ENCODE assay signal across 30 cellular contexts in genomic region chr6:106281088-106281487, GRCh38. TPM values are rescaled to one million over a fixed set of nuclear protein-coding genes. Genes with fewer than 3 reads are reported as not detected.
DNase-seq lines count a peak whose midpoint lies in the region; ATAC-seq and FAIRE-seq lines count a peak whose summit lies in the region.
"Had no signal": no experiment of that assay in that cellular context is flagged by ENCODE, and none has a peak within 500 bp of the region (broad histone marks: within the 10 kb centered on the region; RNA-seq: fewer than 3 reads in every experiment).

No MANE protein-coding gene starts in this region.

- peak; percentile 31 for FAIRE-seq in GM19239 (lab: Jason Lieb, UNC)
- FAIRE-seq: frontal cortex had no signal

- DNase-seq in COLO829 (ENCODE audit: low spot score) (peak; percentile 15), GM19239 (ENCODE audit: insufficient read length, low spot score) (no peak), RPMI7951 (ENCODE audit: low read depth) (peak; percentile 11), foreskin melanocyte (peak; percentile 67), NCI-H187 treated with DMSO at 0.1 percent for 48 hours (lab: John Stamatoyannopoulos, UW) (no peak)
- no peak for DNase-seq in NK-92 treated with Interleukin-12 subunit alpha and Interleukin-12 subunit beta, amount 100 ng/mL, for 24 hours (lab: John Stamatoyannopoulos, UW)
- DNase-seq: ACHN; activated CD4-positive, alpha-beta T cell treated with anti-CD3 and anti-CD28 coated beads for 1 hour; activated CD8-positive, alpha-beta T cell treated with anti-CD3 and anti-CD28 coated beads, Interleukin-2, amount 10 ng/mL, durations not matched to agents 7 days and 5 days; activated gamma-delta T cell; activated T-cell treated with anti-CD3 and anti-CD28 coated beads for 4 hours; caudate nucleus; COR-L47; cortex of kidney; DMS79; effector memory CD8-positive, alpha-beta T cell; H9; NCI-H1092; NCI-H187; NCI-H526; Peyer's patch; right cardiac atrium; stimulated activated CD4-positive, alpha-beta T cell treated with anti-CD3 and anti-CD28 coated beads, Interleukin-12 subunit alpha, Interleukin-12 subunit beta, amount 100 ng/mL, for 4 hours; stimulated activated CD4-positive, alpha-beta T cell treated with anti-CD3 and anti-CD28 coated beads, Interleukin-4, amount 100 ng/mL, for 4 hours; stimulated activated naive B cell treated with anti-CD40 and anti-IgM and Interleukin-4, amounts not matched to agents 10 μg/mL and 1 μg/mL and 100 μg/mL, for 72 hours; upper lobe of right lung had no signal

- ATAC-seq in HG03565 (IDR thresholded peaks at IDR 0.05; ENCODE audit: unreplicated experiment) (no peak), HG03196 (IDR thresholded peaks at IDR 0.05; ENCODE audit: unreplicated experiment) (no peak)
- ATAC-seq: activated CD8-positive, alpha-beta T cell treated with anti-CD3 and anti-CD28 coated beads, Interleukin-2, amount 10 ng/mL, durations not matched to agents 7 days and 5 days; effector memory CD8-positive, alpha-beta T cell; GM12878; right cardiac atrium; stimulated activated naive B cell treated with anti-CD40 and anti-IgM and Interleukin-4, amounts not matched to agents 10 μg/mL and 1 μg/mL and 100 μg/mL, for 72 hours; upper lobe of right lung had no signal

RNA-seq across cellular contexts. Expression of gene ATG5, which starts 44.5 kb away (rescaled TPM):
- total RNA-seq in RPMI7951 (2014; rRNA removed; shearing (Covaris generic)), result 66.0 and 88.3 TPM in 2 replicates

Comparison
In these comparisons a context has a peak if more than half of its experiments do, and no peak if none do; other contexts are left out.
1. DNase-seq: peak in COLO829 (single experiment), RPMI7951 (single experiment) and foreskin melanocyte (single experiment); none in GM19239 (single experiment), NCI-H187 treated with DMSO at 0.1 percent for 48 hours (single experiment) and NK-92 treated with Interleukin-12 subunit alpha and Interleukin-12 subunit beta, amount 100 ng/mL, for 24 hours (single experiment).